11 cellular contexts compared by ENCODE assay signal in genomic region chr5:148397968-148398595, GRCh38. TPM values are rescaled to one million over a fixed set of nuclear protein-coding genes. Genes with fewer than 3 reads are reported as not detected.
A peak's percentile ranks its signal among the peaks of the same experiment; 100 is the strongest.
DNase-seq lines count a peak whose midpoint lies in the region; TF ChIP-seq lines count a peak whose summit lies in the region.
"Had no signal": no experiment of that assay in that cellular context is flagged by ENCODE, and none has a peak within 500 bp of the region (broad histone marks: within the 10 kb centered on the region; RNA-seq: fewer than 3 reads in every experiment).

No MANE protein-coding gene starts in this region.

- peaks cover 59% of the 10 kb centered on the region for H3K36me3 Mint-ChIP-seq in activated CD4-positive, alpha-beta T cell treated with anti-CD3 and anti-CD28 coated beads, Interleukin-2, amount 10 ng/mL, durations not matched to agents 24 days and 14 days (ENCODE audit: low read depth)
- no peaks in the 10 kb centered on the region for H3K36me3 Mint-ChIP-seq in endothelial cell (ENCODE audit: low read depth, unreplicated experiment)

- H3K27me3 Mint-ChIP-seq in activated CD4-positive, alpha-beta T cell treated with anti-CD3 and anti-CD28 coated beads, Interleukin-2, amount 10 ng/mL, durations not matched to agents 24 days and 14 days = no peaks in the 10 kb centered on the region
- no peaks in the 10 kb centered on the region for H3K27me3 Mint-ChIP-seq in endothelial cell (ENCODE audit: unreplicated experiment)

- H3K27ac Mint-ChIP-seq in activated CD4-positive, alpha-beta T cell treated with anti-CD3 and anti-CD28 coated beads, Interleukin-2, amount 10 ng/mL, durations not matched to agents 24 days and 14 days = peak overlapping the region; percentile 4
- peak overlapping the region; percentile 20 for H3K27ac Mint-ChIP-seq in endothelial cell (ENCODE audit: unreplicated experiment)

- no peak overlapping the region for H3K4me3 Mint-ChIP-seq in activated CD4-positive, alpha-beta T cell treated with anti-CD3 and anti-CD28 coated beads, Interleukin-2, amount 10 ng/mL, durations not matched to agents 24 days and 14 days
- H3K4me3 Mint-ChIP-seq in endothelial cell (ENCODE audit: unreplicated experiment) = no peak overlapping the region
- H3K4me3 Mint-ChIP-seq: natural killer cell had no signal

- H3K4me1 Mint-ChIP-seq in activated CD4-positive, alpha-beta T cell treated with anti-CD3 and anti-CD28 coated beads, Interleukin-2, amount 10 ng/mL, durations not matched to agents 24 days and 14 days = peaks cover 33% of the 10 kb centered on the region
- H3K4me1 Mint-ChIP-seq in endothelial cell (ENCODE audit: unreplicated experiment) = peaks cover 21% of the 10 kb centered on the region

- no peaks in the 10 kb centered on the region for H3K9me3 Mint-ChIP-seq in activated CD4-positive, alpha-beta T cell treated with anti-CD3 and anti-CD28 coated beads, Interleukin-2, amount 10 ng/mL, durations not matched to agents 24 days and 14 days
- H3K9me3 Mint-ChIP-seq in endothelial cell (ENCODE audit: unreplicated experiment) = no peaks in the 10 kb centered on the region
- H3K9me3 Mint-ChIP-seq: natural killer cell had no signal

- intact Hi-C loops in activated CD4-positive, alpha-beta T cell treated with anti-CD3 and anti-CD28 coated beads, Interleukin-2, amount 10 ng/mL, durations not matched to agents 24 days and 14 days (cut with micrococcal nuclease) = loop anchor here (2.0 kb wide), 1 partner anchor 13 kb away; no protein-coding TSS in a partner anchor

- DNase-seq in activated CD4-positive, alpha-beta T cell treated with anti-CD3 and anti-CD28 coated beads, Interleukin-2, amount 10 ng/mL, durations not matched to agents 24 days and 14 days = no peak
- no peak for DNase-seq in activated CD4-positive, alpha-beta T cell treated with anti-CD3 and anti-CD28 coated beads, Interleukin-2, amount 50 U/mL, for 48 hours
- DNase-seq in NCI-H510A treated with DMSO at 0.1 percent for 48 hours (lab: John Stamatoyannopoulos, UW) = peak; percentile 33
- DNase-seq in endothelial cell (ENCODE audit: low spot score) = no peak
- peak; percentile 54 for DNase-seq in renal cortical epithelial cell (ENCODE audit: low read depth)
- DNase-seq in stimulated activated CD4-positive, alpha-beta T cell treated with anti-CD3 and anti-CD28 coated beads, Interleukin-4, amount 100 ng/mL, for 1 hour = no peak
- no peak for DNase-seq in hypothalamus (lab: John Stamatoyannopoulos, UW)
- DNase-seq in DMS 273 treated with DMSO at 0.1 percent for 48 hours (lab: John Stamatoyannopoulos, UW) = no peak
- DNase-seq: activated naive CD4-positive, alpha-beta T cell treated with anti-CD3 and anti-CD28 coated beads, Interleukin-2, amount 50 U/mL, for 16 hours; HCEC 1CT; natural killer cell had no signal

- no peak for TF ChIP-seq CTCF in endothelial cell (IDR thresholded peaks at IDR 0.05; ENCODE audit: unreplicated experiment)

RNA-seq across cellular contexts. Expression of gene FBXO38, which starts 14.3 kb away (rescaled TPM):
- 57.3 and 62.9 TPM in 2 replicates for total RNA-seq in activated CD4-positive, alpha-beta T cell treated with anti-CD3 and anti-CD28 coated beads, Interleukin-2, amount 10 ng/mL, durations not matched to agents 24 days and 14 days
- total RNA-seq in endothelial cell (ENCODE audit: unreplicated experiment) = 50.0 TPM
- total RNA-seq in renal cortical epithelial cell = 48.3 and 68.3 TPM in 2 replicates

Comparison
In these comparisons a context has a peak if more than half of its experiments do, and no peak if none do; other contexts are left out.
1. DNase-seq: peak in NCI-H510A treated with DMSO at 0.1 percent for 48 hours (single experiment) and renal cortical epithelial cell (single experiment); none in activated CD4-positive, alpha-beta T cell treated with anti-CD3 and anti-CD28 coated beads, Interleukin-2, amount 10 ng/mL, durations not matched to agents 24 days and 14 days (single experiment), activated CD4-positive, alpha-beta T cell treated with anti-CD3 and anti-CD28 coated beads, Interleukin-2, amount 50 U/mL, for 48 hours (0 of 2), endothelial cell (single experiment), stimulated activated CD4-positive, alpha-beta T cell treated with anti-CD3 and anti-CD28 coated beads, Interleukin-4, amount 100 ng/mL, for 1 hour (single experiment), hypothalamus (0 of 51) and DMS 273 treated with DMSO at 0.1 percent for 48 hours (single experiment).